ENCODE assay signal across 15 cellular contexts in the genomic region with DNA sequence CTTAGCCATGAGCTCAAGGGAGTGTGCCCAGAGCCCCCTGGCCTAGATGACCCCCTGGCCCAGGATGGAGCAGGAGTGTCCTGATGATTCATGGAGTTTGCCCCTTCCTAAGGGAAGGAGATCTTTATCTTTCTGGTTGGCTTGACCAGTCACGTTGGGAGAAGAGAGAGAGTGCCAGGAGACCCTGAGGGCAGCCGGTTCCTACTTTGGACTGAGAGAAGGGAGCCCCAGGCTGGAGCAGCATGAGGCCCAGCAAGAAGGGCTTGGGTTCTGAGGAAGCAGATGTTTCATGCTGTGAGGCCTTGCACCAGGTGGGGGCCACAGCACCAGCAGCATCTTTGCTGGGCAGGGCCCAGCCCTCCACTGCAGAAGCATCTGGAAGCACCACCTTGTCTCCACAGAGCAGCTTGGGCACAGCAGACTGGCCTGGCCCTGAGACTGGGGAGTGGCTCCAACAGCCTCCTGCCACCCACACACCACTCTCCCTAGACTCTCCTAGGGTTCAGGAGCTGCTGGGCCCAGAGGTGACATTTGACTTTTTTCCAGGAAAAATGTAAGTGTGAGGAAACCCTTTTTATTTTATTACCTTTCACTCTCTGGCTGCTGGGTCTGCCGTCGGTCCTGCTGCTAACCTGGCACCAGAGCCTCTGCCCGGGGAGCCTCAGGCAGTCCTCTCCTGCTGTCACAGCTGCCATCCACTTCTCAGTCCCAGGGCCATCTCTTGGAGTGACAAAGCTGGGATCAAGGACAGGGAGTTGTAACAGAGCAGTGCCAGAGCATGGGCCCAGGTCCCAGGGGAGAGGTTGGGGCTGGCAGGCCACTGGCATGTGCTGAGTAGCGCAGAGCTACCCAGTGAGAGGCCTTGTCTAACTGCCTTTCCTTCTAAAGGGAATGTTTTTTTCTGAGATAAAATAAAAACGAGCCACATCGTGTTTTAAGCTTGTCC. TPM values are rescaled to one million over a fixed set of nuclear protein-coding genes. Genes with fewer than 3 reads are reported as not detected.
DNase-seq lines count a peak whose midpoint lies in the region; ATAC-seq and TF ChIP-seq lines count a peak whose summit lies in the region.
"Had no signal": no experiment of that assay in that cellular context is flagged by ENCODE, and none has a peak within 500 bp of the region (broad histone marks: within the 10 kb centered on the region; RNA-seq: fewer than 3 reads in every experiment).

No MANE protein-coding gene starts in this region.

- H3K4me3 ChIP-seq in DND-41 (ENCODE audit: low read depth in 1 of 2, low read length in 2 of 2) = no peak overlapping the region
- H3K4me3 ChIP-seq in hepatocyte = no peak overlapping the region
- H3K4me3 ChIP-seq: K562 had no signal

- TF ChIP-seq CTCF in CD14-positive monocyte (IDR thresholded peaks at IDR 0.05) (no peak), DND-41 (IDR thresholded peaks at IDR 0.05; ENCODE audit: borderline replicate concordance, extremely low read depth, low read length, poor library complexity, severe bottlenecking) (no peak), hepatocyte (IDR thresholded peaks at IDR 0.05; ENCODE audit: poor library complexity) (no peak), type B pancreatic cell (conservative IDR thresholded peaks at IDR 0.05) (no peak)

- POLR2A ChIA-PET in naive thymus-derived CD8-positive, alpha-beta T cell (lab: Charles Lee) = interaction anchor here (1.1 to 1.8 kb wide), 3 partner anchors 9 to 14 kb away, joined by 5 read pairs; partner anchors contain the start of gene ADORA2A

- H2AFZ ChIP-seq in DND-41 (ENCODE audit: low read depth, low read length) = no peak overlapping the region
- no peak overlapping the region for H2AFZ ChIP-seq in hepatocyte

- no peak overlapping the region for H3K9ac ChIP-seq in DND-41 (ENCODE audit: low read depth, low read length)

- no peak overlapping the region for H3K4me2 ChIP-seq in DND-41 (ENCODE audit: insufficient read depth, low read length)
- H3K4me2 ChIP-seq in hepatocyte = no peak overlapping the region

- no peak overlapping the region for H3K4me3 Mint-ChIP-seq in CD14-positive monocyte
- H3K4me3 Mint-ChIP-seq in activated naive CD8-positive, alpha-beta T cell treated with anti-CD3 and anti-CD28 coated beads, Interleukin-2, amount 50 U/mL, for 24 hours = no peak overlapping the region
- peak overlapping the region in 1 of 10 donors; percentile 8 for H3K4me3 Mint-ChIP-seq in naive thymus-derived CD8-positive, alpha-beta T cell
- H3K4me3 Mint-ChIP-seq in type B pancreatic cell = no peak overlapping the region

- peaks cover 52 to 76% of the 10 kb centered on the region in 2 donors for H3K36me3 Mint-ChIP-seq in CD14-positive monocyte
- H3K36me3 Mint-ChIP-seq in activated naive CD8-positive, alpha-beta T cell treated with anti-CD3 and anti-CD28 coated beads, Interleukin-2, amount 50 U/mL, for 24 hours (ENCODE audit: low read depth) = peaks cover 46% of the 10 kb centered on the region
- H3K36me3 Mint-ChIP-seq in naive thymus-derived CD8-positive, alpha-beta T cell = peaks cover 5 to 62% (median 6%) of the 10 kb centered on the region in 3 donors
- peaks cover 6% of the 10 kb centered on the region for H3K36me3 Mint-ChIP-seq in type B pancreatic cell

- no peak for DNase-seq in CD14-positive monocyte (ENCODE audit: low spot score)
- DNase-seq in DND-41 = no peak
- no peak for DNase-seq in activated naive CD8-positive, alpha-beta T cell treated with anti-CD3 and anti-CD28 coated beads, Interleukin-2, amount 50 U/mL, for 24 hours
- no peak for DNase-seq in naive thymus-derived CD8-positive, alpha-beta T cell
- DNase-seq in hepatocyte (ENCODE audit: low spot score) = no peak
- DNase-seq in C1 segment of cervical spinal cord (lab: John Stamatoyannopoulos, UW) = no peak
- DNase-seq in type B pancreatic cell (ENCODE audit: extremely low spot score, unreplicated experiment) = no peak
- DNase-seq: activated CD8-positive, alpha-beta memory T cell treated with anti-CD3 and anti-CD28 coated beads, Interleukin-2, amount 50 U/mL, for 4 hours; effector CD4-positive, alpha-beta T cell; NCI-H1436; NCI-H82; retina; stimulated activated CD4-positive, alpha-beta T cell treated with anti-CD3 and anti-CD28 coated beads, Interleukin-4, amount 100 ng/mL, for 24 hours; stimulated activated naive CD4-positive, alpha-beta T cell treated with Interleukin-2 at 50 U/mL for 16 hours had no signal

- H3K27me3 ChIP-seq in DND-41 (ENCODE audit: insufficient read depth, low read length, poor library complexity) (no peaks in the 10 kb centered on the region), hepatocyte (no peaks in the 10 kb centered on the region)

- intact Hi-C loops in CD14-positive monocyte (cut with micrococcal nuclease) = no loop called here

- no peak for ATAC-seq in DND-41 (ENCODE audit: insufficient read depth, low read depth)
- no peak for ATAC-seq in activated naive CD8-positive, alpha-beta T cell treated with anti-CD3 and anti-CD28 coated beads, Interleukin-2, amount 50 U/mL, for 24 hours
- no peak for ATAC-seq in naive thymus-derived CD8-positive, alpha-beta T cell
- ATAC-seq: K562 had no signal

- peaks cover 0 to 5% (median 0%) of the 10 kb centered on the region in 3 donors for H3K27me3 Mint-ChIP-seq in CD14-positive monocyte (ENCODE audit: low read depth in 3 of 3)
- H3K27me3 Mint-ChIP-seq in activated naive CD8-positive, alpha-beta T cell treated with anti-CD3 and anti-CD28 coated beads, Interleukin-2, amount 50 U/mL, for 24 hours = no peaks in the 10 kb centered on the region
- no peaks in the 10 kb centered on the region for H3K27me3 Mint-ChIP-seq in naive thymus-derived CD8-positive, alpha-beta T cell
- no peaks in the 10 kb centered on the region for H3K27me3 Mint-ChIP-seq in type B pancreatic cell

- H3K4me1 ChIP-seq in DND-41 (ENCODE audit: insufficient read depth, low read length) (peaks cover 24% of the 10 kb centered on the region), hepatocyte (ENCODE audit: insufficient read depth) (no peaks in the 10 kb centered on the region)

- H3K27ac ChIP-seq in DND-41 (ENCODE audit: low read length) (peak overlapping the region; percentile 36; the same call in 1 of the 2 replicates), hepatocyte (no peak overlapping the region)

- H3K9me3 ChIP-seq in DND-41 (ENCODE audit: insufficient read depth, low read length, severe bottlenecking) (no peaks in the 10 kb centered on the region), hepatocyte (ENCODE audit: low read depth) (no peaks in the 10 kb centered on the region)

- H3K79me2 ChIP-seq in DND-41 (ENCODE audit: insufficient read depth, low read length) (0 out of 2 replicates have a peak, but pooled peaks cover 5% of the 10 kb centered on the region), hepatocyte (no peaks in the 10 kb centered on the region)

- H3K9me2 ChIP-seq in hepatocyte (replicated peaks; ENCODE audit: insufficient read depth) = no peaks in the 10 kb centered on the region

- H3K36me3 ChIP-seq in DND-41 (ENCODE audit: insufficient read depth, low read length) (peaks cover 29% of the 10 kb centered on the region), hepatocyte (replicated peaks; ENCODE audit: insufficient read depth, low read depth) (no peaks in the 10 kb centered on the region)

- peaks cover 80% of the 10 kb centered on the region for H3K4me1 Mint-ChIP-seq in CD14-positive monocyte
- H3K4me1 Mint-ChIP-seq in activated naive CD8-positive, alpha-beta T cell treated with anti-CD3 and anti-CD28 coated beads, Interleukin-2, amount 50 U/mL, for 24 hours = peaks cover 90% of the 10 kb centered on the region
- peaks cover 19 to 82% (median 72%) of the 10 kb centered on the region in 4 donors for H3K4me1 Mint-ChIP-seq in naive thymus-derived CD8-positive, alpha-beta T cell
- H3K4me1 Mint-ChIP-seq in type B pancreatic cell (ENCODE audit: unreplicated experiment) = peaks cover 30% of the 10 kb centered on the region

- 90% methylated on average over 8 of the region's 8 CpGs for WGBS in hepatocyte (ENCODE audit: low lambda C conversion rate, missing lambda C conversion rate)

- H4K20me1 ChIP-seq in DND-41 (ENCODE audit: insufficient read depth, low read length) (no peaks in the 10 kb centered on the region), hepatocyte (ENCODE audit: insufficient read depth, poor library complexity, severe bottlenecking) (no peaks in the 10 kb centered on the region)

- H3K9me3 Mint-ChIP-seq in CD14-positive monocyte (no peaks in the 10 kb centered on the region), type B pancreatic cell (no peaks in the 10 kb centered on the region)
- no peaks in the 10 kb centered on the region for H3K9me3 Mint-ChIP-seq in activated naive CD8-positive, alpha-beta T cell treated with anti-CD3 and anti-CD28 coated beads, Interleukin-2, amount 50 U/mL, for 24 hours
- H3K9me3 Mint-ChIP-seq in naive thymus-derived CD8-positive, alpha-beta T cell = no peaks in the 10 kb centered on the region

- H3K27ac Mint-ChIP-seq in CD14-positive monocyte = peak overlapping the region; percentile 94 to 99 (median 96)
- peak overlapping the region; percentile 67 for H3K27ac Mint-ChIP-seq in activated naive CD8-positive, alpha-beta T cell treated with anti-CD3 and anti-CD28 coated beads, Interleukin-2, amount 50 U/mL, for 24 hours
- H3K27ac Mint-ChIP-seq in naive thymus-derived CD8-positive, alpha-beta T cell = peak overlapping the region; percentile 29 to 87 (median 69)
- H3K27ac Mint-ChIP-seq in type B pancreatic cell = no peak overlapping the region

RNA-seq across cellular contexts. Expression of gene ADORA2A, which starts 14.3 kb away (rescaled TPM):
- polyA plus RNA-seq in CD14-positive monocyte (1 to 10 TPM; 5.8 to 6.5 TPM), hepatocyte (3.3 and 4.0 TPM in 2 replicates)
- 10 to 100 TPM; 29.2 to 34.6 TPM for total RNA-seq in naive thymus-derived CD8-positive, alpha-beta T cell
- polyA plus RNA-seq in naive thymus-derived CD8-positive, alpha-beta T cell = 100 to 1,000 TPM in 1 of 3 donors, 10 to 100 TPM in 2; 58.7 to 105 (median 80.7) TPM
- total RNA-seq in hepatocyte (1.2 and 2.0 TPM in 2 replicates), type B pancreatic cell (ENCODE audit: low replicate concordance) (7.2 and 19.2 TPM in 2 replicates)

RNA-seq across cellular contexts. Expression of gene UPB1, which starts 53.5 kb away (rescaled TPM):
- polyA plus RNA-seq in CD14-positive monocyte (under 1 TPM in 1 of 2 donors, not detected in 1; 0.17 TPM), hepatocyte (0.39 and 1.0 TPM in 2 replicates)
- total RNA-seq in naive thymus-derived CD8-positive, alpha-beta T cell = under 1 TPM; 0.85 to 0.86 TPM
- under 1 TPM in 2 of 3 donors, not detected in 1; 0.06 to 0.18 TPM for polyA plus RNA-seq in naive thymus-derived CD8-positive, alpha-beta T cell
- total RNA-seq in hepatocyte (1.2 and 1.6 TPM in 2 replicates), type B pancreatic cell (ENCODE audit: low replicate concordance) (0.24 and 1.1 TPM in 2 replicates)
